ENCODE assay signal across 30 cellular contexts in the genomic region with DNA sequence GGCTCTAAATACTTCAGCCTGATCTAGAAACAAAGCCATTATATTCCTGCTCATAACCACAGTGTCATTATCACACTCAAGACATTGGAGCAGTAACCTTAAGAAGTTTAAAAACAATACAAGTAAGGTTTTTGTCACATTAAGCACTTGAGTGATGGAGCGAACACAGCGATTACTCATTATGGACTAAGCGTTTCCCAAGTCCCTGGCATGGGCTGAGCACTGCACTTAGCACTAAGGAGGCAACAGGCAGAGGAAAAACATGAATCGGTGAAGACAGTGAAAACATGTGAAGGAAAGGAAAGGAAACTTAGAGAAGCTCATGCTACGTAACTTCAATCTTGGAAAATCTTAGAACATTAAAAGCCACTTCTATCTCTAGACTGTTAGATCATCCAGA.
"Had no signal": no experiment of that assay in that cellular context is flagged by ENCODE, and none has a peak within 500 bp of the region (broad histone marks: within the 10 kb centered on the region; RNA-seq: fewer than 3 reads in every experiment).

No MANE protein-coding gene starts in this region.

- H3K79me2 ChIP-seq: parathyroid adenoma had no signal

- H3K27me3 ChIP-seq: neural progenitor cell, ovary, right lobe of liver, sigmoid colon, suprapubic skin, testis, tibial artery, transverse colon, upper lobe of right lung, uterus had no signal

- H3K4me2 ChIP-seq: neural progenitor cell had no signal

- DNase-seq: natural killer cell; occipital lobe; ovary; posterior cingulate gyrus; psoas muscle; right cardiac atrium; right lobe of liver; sigmoid colon; small intestine; stimulated activated CD4-positive, alpha-beta T cell treated with anti-CD3 and anti-CD28 coated beads, Interleukin-15, amount 100 ng/mL, for 24 hours; stimulated activated CD4-positive, alpha-beta T cell treated with anti-CD3 and anti-CD28 coated beads, Interleukin-2, amount 100 ng/mL, for 24 hours; stimulated activated CD4-positive, alpha-beta T cell treated with anti-CD3 and anti-CD28 coated beads, Interleukin-2, amount 100 ng/mL, for 48 hours; stimulated activated CD4-positive, alpha-beta T cell treated with anti-CD3 and anti-CD28 coated beads, Interleukin-4, amount 100 ng/mL, for 4 hours; stimulated activated CD8-positive, alpha-beta memory T cell treated with anti-CD3 and anti-CD28 coated beads, Interleukin-4, amount 100 ng/mL, for 48 hours; stimulated activated naive CD4-positive, alpha-beta T cell; stimulated activated naive CD8-positive, alpha-beta T cell treated with anti-CD3 and anti-CD28 coated beads, Interleukin-15, amount 100 ng/mL, for 72 hours; stimulated activated naive CD8-positive, alpha-beta T cell treated with anti-CD3 and anti-CD28 coated beads, Interleukin-15, Interleukin-2, amounts not matched to agents 100 U/mL and 50 U/mL, for 24 hours; substantia nigra; testis; tibial artery; transverse colon; upper lobe of right lung had no signal

- H3K4me3 ChIP-seq: neural progenitor cell, ovary, psoas muscle, right lobe of liver, sigmoid colon, suprapubic skin, testis, tibial artery, transverse colon, upper lobe of right lung, uterus had no signal

- H3K27ac ChIP-seq: neural progenitor cell, ovary, parathyroid adenoma, psoas muscle, right lobe of liver, sigmoid colon, suprapubic skin, testis, tibial artery, transverse colon, upper lobe of right lung, uterus had no signal

- H3K9me3 ChIP-seq: ovary, psoas muscle, right lobe of liver, sigmoid colon, suprapubic skin, testis, tibial artery, transverse colon, upper lobe of right lung, uterus had no signal

- H3K9me3 Mint-ChIP-seq: natural killer cell; nephron; neural progenitor cell; stimulated activated memory B cell treated with anti-CD40 and anti-IgM and Interleukin-4, amounts not matched to agents 10 μg/mL and 1 μg/mL and 100 μg/mL, for 72 hours; stimulated activated naive CD8-positive, alpha-beta T cell treated with anti-CD3 and anti-CD28 coated beads, Interleukin-15, amount 100 ng/mL, for 72 hours; type B pancreatic cell had no signal

- H3K36me3 ChIP-seq: neural progenitor cell, ovary, right lobe of liver, sigmoid colon, suprapubic skin, tibial artery, transverse colon, upper lobe of right lung, uterus had no signal

- H3K27ac Mint-ChIP-seq: natural killer cell; nephron; neural progenitor cell; progenitor cell of endocrine pancreas; stimulated activated memory B cell treated with anti-CD40 and anti-IgM and Interleukin-4, amounts not matched to agents 10 μg/mL and 1 μg/mL and 100 μg/mL, for 72 hours; stimulated activated naive CD8-positive, alpha-beta T cell treated with anti-CD3 and anti-CD28 coated beads, Interleukin-15, amount 100 ng/mL, for 72 hours; type B pancreatic cell had no signal

- H2AFZ ChIP-seq: neural progenitor cell, parathyroid adenoma had no signal

- H3K27me3 Mint-ChIP-seq: progenitor cell of endocrine pancreas, type B pancreatic cell had no signal

- H3K36me3 Mint-ChIP-seq: natural killer cell; neural progenitor cell; stimulated activated memory B cell treated with anti-CD40 and anti-IgM and Interleukin-4, amounts not matched to agents 10 μg/mL and 1 μg/mL and 100 μg/mL, for 72 hours; type B pancreatic cell had no signal

- ATAC-seq: natural killer cell; psoas muscle; right cardiac atrium; right lobe of liver; stimulated activated memory B cell treated with anti-CD40 and anti-IgM and Interleukin-4, amounts not matched to agents 10 μg/mL and 1 μg/mL and 100 μg/mL, for 72 hours; stimulated activated naive CD8-positive, alpha-beta T cell treated with anti-CD3 and anti-CD28 coated beads, Interleukin-15, amount 100 ng/mL, for 72 hours; stimulated activated naive CD8-positive, alpha-beta T cell treated with anti-CD3 and anti-CD28 coated beads, Interleukin-15, Interleukin-2, amounts not matched to agents 100 U/mL and 50 U/mL, for 24 hours; upper lobe of right lung had no signal

- H3K4me3 Mint-ChIP-seq: natural killer cell; nephron; neural progenitor cell; stimulated activated memory B cell treated with anti-CD40 and anti-IgM and Interleukin-4, amounts not matched to agents 10 μg/mL and 1 μg/mL and 100 μg/mL, for 72 hours; stimulated activated naive CD8-positive, alpha-beta T cell treated with anti-CD3 and anti-CD28 coated beads, Interleukin-15, amount 100 ng/mL, for 72 hours; type B pancreatic cell had no signal

- H3K9ac ChIP-seq: neural progenitor cell, parathyroid adenoma had no signal

- H3K4me1 ChIP-seq: neural progenitor cell, parathyroid adenoma, psoas muscle, right lobe of liver, testis, transverse colon, upper lobe of right lung, uterus had no signal
